ENCODE assay signal across 9 cellular contexts in genomic region chr15:51935466-51936118, GRCh38. TPM values are rescaled to one million over a fixed set of nuclear protein-coding genes. Genes with fewer than 3 reads are reported as not detected.
A peak's percentile ranks its signal among the peaks of the same experiment; 100 is the strongest.
DNase-seq lines count a peak whose midpoint lies in the region; ATAC-seq and TF ChIP-seq lines count a peak whose summit lies in the region.
"Had no signal": no experiment of that assay in that cellular context is flagged by ENCODE, and none has a peak within 500 bp of the region (broad histone marks: within the 10 kb centered on the region; RNA-seq: fewer than 3 reads in every experiment).

No MANE protein-coding gene starts in this region.

- CTCF ChIA-PET in activated CD8-positive, alpha-beta memory T cell treated with anti-CD3 and anti-CD28 coated beads, Interleukin-2, amount 10 ng/mL, durations not matched to agents 7 days and 5 days (lab: Charles Lee) = interaction anchor here (1.4 kb wide), 1 partner anchor 36 kb away, joined by 4 read pairs; the partner anchor contains the start of gene LEO1

- H3K27me3 Mint-ChIP-seq in activated CD8-positive, alpha-beta memory T cell treated with anti-CD3 and anti-CD28 coated beads, Interleukin-2, amount 10 ng/mL, durations not matched to agents 7 days and 5 days = no peaks in the 10 kb centered on the region
- H3K27me3 Mint-ChIP-seq in stimulated activated memory B cell treated with anti-CD40 and anti-IgM and Interleukin-4, amounts not matched to agents 10 μg/mL and 1 μg/mL and 100 μg/mL, for 72 hours = no peaks in the 10 kb centered on the region

- H3K36me3 ChIP-seq in H7 (replicated peaks; ENCODE audit: control insufficient read depth, insufficient read depth, low read length) = peaks cover 2% of the 10 kb centered on the region; the same call in 1 of the 2 replicates

- peak; percentile 72 for ATAC-seq in activated CD8-positive, alpha-beta memory T cell treated with anti-CD3 and anti-CD28 coated beads, Interleukin-2, amount 10 ng/mL, durations not matched to agents 7 days and 5 days
- peak; percentile 85 for ATAC-seq in HG02642 (IDR thresholded peaks at IDR 0.05; ENCODE audit: poor library complexity, unreplicated experiment)
- ATAC-seq in stimulated activated memory B cell treated with anti-CD40 and anti-IgM and Interleukin-4, amounts not matched to agents 10 μg/mL and 1 μg/mL and 100 μg/mL, for 72 hours = peak; percentile 89

- peaks cover 23% of the 10 kb centered on the region for H3K36me3 Mint-ChIP-seq in activated CD8-positive, alpha-beta memory T cell treated with anti-CD3 and anti-CD28 coated beads, Interleukin-2, amount 10 ng/mL, durations not matched to agents 7 days and 5 days
- H3K36me3 Mint-ChIP-seq in stimulated activated memory B cell treated with anti-CD40 and anti-IgM and Interleukin-4, amounts not matched to agents 10 μg/mL and 1 μg/mL and 100 μg/mL, for 72 hours = peaks cover 22% of the 10 kb centered on the region

- intact Hi-C loops in dorsolateral prefrontal cortex (cut with DNase I) = no loop called here

- H3K4me3 ChIP-seq in H7 (ENCODE audit: insufficient read depth, low read depth, low read length) = no peak overlapping the region; the same call in 1 of the 2 replicates
- no peak overlapping the region for H3K4me3 ChIP-seq in dorsolateral prefrontal cortex

- no peak for TF ChIP-seq CTCF in dorsolateral prefrontal cortex (IDR thresholded peaks at IDR 0.05 in 54 of 56, conservative IDR thresholded peaks at IDR 0.05 in 2 of 56; ENCODE audit: low read depth in 1 of 56, partially characterized antibody in 56 of 56)

- peak; percentile 45 for DNase-seq in activated CD8-positive, alpha-beta memory T cell treated with anti-CD3 and anti-CD28 coated beads, Interleukin-2, amount 10 ng/mL, durations not matched to agents 7 days and 5 days
- no peak for DNase-seq in activated CD8-positive, alpha-beta memory T cell treated with anti-CD3 and anti-CD28 coated beads, Interleukin-2, amount 50 U/mL, for 4 hours
- DNase-seq in MV-4-11 (lab: John Stamatoyannopoulos, UW) = peak; percentile 39
- no peak for DNase-seq in H7
- no peak for DNase-seq in dorsolateral prefrontal cortex
- DNase-seq in stimulated activated CD4-positive, alpha-beta T cell treated with anti-CD3 and anti-CD28 coated beads, Interleukin-2, amount 100 ng/mL, for 48 hours = no peak

- no peak overlapping the region for H3K27ac ChIP-seq in dorsolateral prefrontal cortex

- peak overlapping the region; percentile 79 for H3K27ac Mint-ChIP-seq in activated CD8-positive, alpha-beta memory T cell treated with anti-CD3 and anti-CD28 coated beads, Interleukin-2, amount 10 ng/mL, durations not matched to agents 7 days and 5 days
- peak overlapping the region; percentile 75 for H3K27ac Mint-ChIP-seq in stimulated activated memory B cell treated with anti-CD40 and anti-IgM and Interleukin-4, amounts not matched to agents 10 μg/mL and 1 μg/mL and 100 μg/mL, for 72 hours
- H3K27ac Mint-ChIP-seq: nephron had no signal

- H3K9me3 Mint-ChIP-seq in activated CD8-positive, alpha-beta memory T cell treated with anti-CD3 and anti-CD28 coated beads, Interleukin-2, amount 10 ng/mL, durations not matched to agents 7 days and 5 days (ENCODE audit: low read depth) = no peaks in the 10 kb centered on the region
- no peaks in the 10 kb centered on the region for H3K9me3 Mint-ChIP-seq in stimulated activated memory B cell treated with anti-CD40 and anti-IgM and Interleukin-4, amounts not matched to agents 10 μg/mL and 1 μg/mL and 100 μg/mL, for 72 hours
- H3K9me3 Mint-ChIP-seq: nephron had no signal

- H3K4me3 Mint-ChIP-seq in activated CD8-positive, alpha-beta memory T cell treated with anti-CD3 and anti-CD28 coated beads, Interleukin-2, amount 10 ng/mL, durations not matched to agents 7 days and 5 days = no peak overlapping the region
- peak overlapping the region; percentile 31 for H3K4me3 Mint-ChIP-seq in stimulated activated memory B cell treated with anti-CD40 and anti-IgM and Interleukin-4, amounts not matched to agents 10 μg/mL and 1 μg/mL and 100 μg/mL, for 72 hours
- H3K4me3 Mint-ChIP-seq: nephron had no signal

- H3K27me3 ChIP-seq in H7 (ENCODE audit: control insufficient read depth, insufficient read depth, low read length) = no peaks in the 10 kb centered on the region
- no peaks in the 10 kb centered on the region for H3K27me3 ChIP-seq in dorsolateral prefrontal cortex

- H3K4me1 Mint-ChIP-seq in activated CD8-positive, alpha-beta memory T cell treated with anti-CD3 and anti-CD28 coated beads, Interleukin-2, amount 10 ng/mL, durations not matched to agents 7 days and 5 days = peaks cover 23% of the 10 kb centered on the region
- H3K4me1 Mint-ChIP-seq in stimulated activated memory B cell treated with anti-CD40 and anti-IgM and Interleukin-4, amounts not matched to agents 10 μg/mL and 1 μg/mL and 100 μg/mL, for 72 hours = peaks cover 22% of the 10 kb centered on the region
- H3K4me1 Mint-ChIP-seq: nephron had no signal

RNA-seq across cellular contexts. Expression of gene LEO1, which starts 36.0 kb away (rescaled TPM):
- 10 to 100 TPM; 33.4 to 34.9 TPM for total RNA-seq in activated CD8-positive, alpha-beta memory T cell treated with anti-CD3 and anti-CD28 coated beads, Interleukin-2, amount 10 ng/mL, durations not matched to agents 7 days and 5 days
- total RNA-seq in H7 (2014; rRNA removed; shearing (Covaris generic)) = 15.1 and 26.9 TPM in 2 replicates
- total RNA-seq in dorsolateral prefrontal cortex = 10 to 100 TPM; 14.3 to 35.5 (median 23.9) TPM

Comparison
In these comparisons a context has a peak if more than half of its experiments do, and no peak if none do; other contexts are left out.
1. DNase-seq: peak in activated CD8-positive, alpha-beta memory T cell treated with anti-CD3 and anti-CD28 coated beads, Interleukin-2, amount 10 ng/mL, durations not matched to agents 7 days and 5 days (single experiment) and MV-4-11 (single experiment); none in activated CD8-positive, alpha-beta memory T cell treated with anti-CD3 and anti-CD28 coated beads, Interleukin-2, amount 50 U/mL, for 4 hours (single experiment), H7 (single experiment), dorsolateral prefrontal cortex (0 of 10) and stimulated activated CD4-positive, alpha-beta T cell treated with anti-CD3 and anti-CD28 coated beads, Interleukin-2, amount 100 ng/mL, for 48 hours (0 of 2).
2. Peak in every context shown above with its lines, with median percentiles within 50 percentile points of each other: ATAC-seq.